Comparison of ENCODE assay signal across 10 cellular contexts in the genomic region with DNA sequence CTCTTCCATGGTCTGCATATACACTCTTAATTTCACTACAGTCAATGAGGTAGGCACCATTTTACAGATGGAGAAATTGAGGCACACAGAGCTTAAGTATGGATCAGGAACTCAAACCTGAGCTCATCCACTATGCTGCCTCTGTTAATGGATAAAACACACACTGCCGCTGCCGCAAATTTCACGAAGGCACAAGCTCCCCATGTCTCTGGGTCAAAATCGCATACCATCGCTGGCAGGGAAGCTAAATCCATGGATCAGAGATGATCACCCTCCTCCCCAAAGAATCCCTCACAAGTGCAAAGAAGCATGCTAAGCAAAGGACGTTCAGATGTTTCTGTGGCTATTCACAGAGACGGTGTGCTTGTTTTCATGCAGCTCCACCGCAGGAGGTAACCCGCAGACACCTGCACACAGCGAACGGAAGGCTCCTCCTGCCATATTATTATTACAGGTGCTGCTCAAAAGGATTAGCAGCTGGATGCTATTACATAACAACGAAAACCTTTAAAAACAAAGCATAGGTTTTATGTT.
DNase-seq lines count a peak whose midpoint lies in the region; ATAC-seq and TF ChIP-seq lines count a peak whose summit lies in the region.
"Had no signal": no experiment of that assay in that cellular context is flagged by ENCODE, and none has a peak within 500 bp of the region (broad histone marks: within the 10 kb centered on the region; RNA-seq: fewer than 3 reads in every experiment).

No MANE protein-coding gene starts in this region.

- H3K4me3 ChIP-seq in H7 (ENCODE audit: insufficient read depth, low read depth, low read length) = no peak overlapping the region
- H3K4me3 ChIP-seq in MG63 = no peak overlapping the region

- POLR2A ChIA-PET in RWPE1 (lab: Yijun Ruan, JAX; ENCODE audit: low non-redundant PET) = no interaction called here

- H3K27ac ChIP-seq in RWPE1 = peak overlapping the region; percentile 49; the same call in 1 of the 2 replicates

- TF ChIP-seq CTCF in RWPE1 (conservative IDR thresholded peaks at IDR 0.05; ENCODE audit: low read depth) = no peak

- CTCF ChIA-PET in RWPE1 (lab: Yijun Ruan, JAX) = no interaction called here

- H3K9me3 ChIP-seq in MG63 = no peaks in the 10 kb centered on the region

- no peak for ATAC-seq in activated CD4-positive, CD25-positive, alpha-beta regulatory T cell treated with anti-CD3 and anti-CD28 coated beads, Interleukin-2, amount 50 U/mL, for 24 hours
- no peak for ATAC-seq in GM21619 (IDR thresholded peaks at IDR 0.05; ENCODE audit: unreplicated experiment)

- H3K36me3 ChIP-seq in H7 (replicated peaks; ENCODE audit: control insufficient read depth, insufficient read depth, low read length) (no peaks in the 10 kb centered on the region), MG63 (peaks cover 9% of the 10 kb centered on the region)

- DNase-seq in H7 (peak; percentile 40), NCI-H1417 treated with DMSO at 0.1 percent for 48 hours (lab: John Stamatoyannopoulos, UW) (peak; percentile 65), RWPE1 (ENCODE audit: low spot score) (no peak), iPS-NIHi11 (ENCODE audit: low spot score) (peak; percentile 55), MG63 (no peak), activated gamma-delta T cell treated with Interleukin-2 at 50 U/mL for 16 hours (no peak)
- DNase-seq: effector memory CD4-positive, alpha-beta T cell; head of caudate nucleus had no signal

- H3K27me3 ChIP-seq in H7 (ENCODE audit: control insufficient read depth, insufficient read depth, low read length) (no peaks in the 10 kb centered on the region), MG63 (no peaks in the 10 kb centered on the region)

Comparison
In these comparisons a context has a peak if more than half of its experiments do, and no peak if none do; other contexts are left out.
1. DNase-seq: peak in H7 (single experiment), NCI-H1417 treated with DMSO at 0.1 percent for 48 hours (single experiment) and iPS-NIHi11 (single experiment); none in RWPE1 (single experiment), MG63 (single experiment) and activated gamma-delta T cell treated with Interleukin-2 at 50 U/mL for 16 hours (single experiment).